ENCODE assay signal across 17 cellular contexts in the genomic region with DNA sequence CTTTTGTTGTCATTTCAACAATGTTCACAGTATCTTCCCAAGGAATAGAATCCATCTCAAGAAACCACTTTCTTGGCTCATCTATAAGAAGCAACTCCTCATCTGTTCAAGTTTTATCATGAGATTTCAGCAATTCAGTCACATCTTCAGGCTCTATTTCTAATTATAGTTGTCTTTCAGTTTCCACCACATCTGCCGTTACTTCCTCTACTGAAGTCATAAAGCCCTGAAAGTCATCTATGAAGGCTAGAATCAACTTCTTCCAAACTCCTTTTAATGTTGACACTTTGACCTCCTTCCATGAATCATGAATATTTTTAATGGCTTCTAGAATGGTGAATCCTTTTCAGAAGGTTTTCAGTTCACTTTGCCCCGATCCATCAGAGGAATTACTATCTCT.
DNase-seq lines count a peak whose midpoint lies in the region; ATAC-seq and TF ChIP-seq lines count a peak whose summit lies in the region.
"Had no signal": no experiment of that assay in that cellular context is flagged by ENCODE, and none has a peak within 500 bp of the region (broad histone marks: within the 10 kb centered on the region; RNA-seq: fewer than 3 reads in every experiment).

No MANE protein-coding gene starts in this region.

- CTCF ChIA-PET in OCI-LY7 (lab: Charles Lee; ENCODE audit: unreplicated experiment) = no interaction called here

- H3K9me3 ChIP-seq in OCI-LY7 (ENCODE audit: low read length) (no peaks in the 10 kb centered on the region), SJCRH30 (replicated peaks) (no peaks in the 10 kb centered on the region), BE2C (no peaks in the 10 kb centered on the region; the same call in 1 of the 2 replicates)
- H3K9me3 ChIP-seq: Caco-2, MG63, Peyer's patch had no signal

- H3K27me3 ChIP-seq in GM06990 (replicated peaks; ENCODE audit: control insufficient read depth, insufficient read depth, low read length) (no peaks in the 10 kb centered on the region), SJCRH30 (no peaks in the 10 kb centered on the region), BE2C (no peaks in the 10 kb centered on the region)
- H3K27me3 ChIP-seq: MG63, Peyer's patch, right atrium auricular region had no signal

- no peak overlapping the region for H2AFZ ChIP-seq in OCI-LY7 (ENCODE audit: low read length)
- H2AFZ ChIP-seq: GM23338 had no signal

- no peaks in the 10 kb centered on the region for H3K27me3 Mint-ChIP-seq in activated T-helper 1 cell treated with anti-CD3 and anti-CD28 coated beads, Interleukin-12 subunit alpha, Interleukin-12 subunit beta, Interleukin-2, Interleukin-4 antibody, amounts not matched to agents 30 ng/mL and 10 ng/mL and 1 ng/mL, durations not matched to agents 14 hours and 24 hours and 36 hours (ENCODE audit: insufficient read depth)

- POLR2A ChIA-PET in OCI-LY7 (lab: Charles Lee) = no interaction called here

- H3K4me2 ChIP-seq in OCI-LY7 (ENCODE audit: low read length) = no peak overlapping the region
- H3K4me2 ChIP-seq: GM23338 had no signal

- no peaks in the 10 kb centered on the region for H3K79me2 ChIP-seq in OCI-LY7 (ENCODE audit: insufficient read depth, low read depth, low read length)

- no peaks in the 10 kb centered on the region for H3K4me1 Mint-ChIP-seq in activated T-helper 1 cell treated with anti-CD3 and anti-CD28 coated beads, Interleukin-12 subunit alpha, Interleukin-12 subunit beta, Interleukin-2, Interleukin-4 antibody, amounts not matched to agents 30 ng/mL and 10 ng/mL and 1 ng/mL, durations not matched to agents 14 hours and 24 hours and 36 hours (ENCODE audit: low read depth)
- H3K4me1 Mint-ChIP-seq: GM23338, mesothelial cell of epicardium had no signal

- H3K4me1 ChIP-seq in OCI-LY7 (ENCODE audit: insufficient read depth, low read length, poor library complexity, severe bottlenecking) (no peaks in the 10 kb centered on the region), SJCRH30 (peaks cover 18% of the 10 kb centered on the region), BE2C (no peaks in the 10 kb centered on the region)
- H3K4me1 ChIP-seq: Caco-2, Peyer's patch had no signal

- BruUV-seq in OCI-LY7 (replicated peaks; lab: Mats Ljungman, UMichigan) = no TSS peak

- H3K27ac ChIP-seq in OCI-LY7 (ENCODE audit: low read depth, low read length, poor library complexity, severe bottlenecking) = no peak overlapping the region
- H3K27ac ChIP-seq in SJCRH30 = no peak overlapping the region
- H3K27ac ChIP-seq: right atrium auricular region had no signal

- DNase-seq in GM06990 (ENCODE audit: extremely low read depth, insufficient read length) = peak; percentile 36
- DNase-seq in OCI-LY7 (ENCODE audit: low spot score) = peak; percentile 1
- no peak for DNase-seq in SJCRH30
- no peak for DNase-seq in BE2C
- no peak for DNase-seq in activated T-helper 1 cell treated with anti-CD3 and anti-CD28 coated beads, Interleukin-12 subunit alpha, Interleukin-12 subunit beta, Interleukin-2, Interleukin-4 antibody, amounts not matched to agents 30 ng/mL and 10 ng/mL and 1 ng/mL, durations not matched to agents 14 hours and 24 hours and 36 hours (ENCODE audit: low spot score)
- DNase-seq: activated effector memory CD4-positive, alpha-beta T cell treated with anti-CD3 and anti-CD28 coated beads, Interleukin-2, amount 50 U/mL, for 16 hours; Caco-2; kidney; MG63; NCI-H526 treated with DMSO at 0.1 percent for 48 hours; Peyer's patch had no signal

- ATAC-seq in GM19351 (IDR thresholded peaks at IDR 0.05; ENCODE audit: unreplicated experiment) = peak; percentile 97
- peak; percentile 56 for ATAC-seq in HG03175 (IDR thresholded peaks at IDR 0.05; ENCODE audit: unreplicated experiment)
- no peak for ATAC-seq in GM21737 (IDR thresholded peaks at IDR 0.05; ENCODE audit: unreplicated experiment)
- ATAC-seq: GM23338 had no signal

- TF ChIP-seq CTCF in GM06990 (IDR thresholded peaks at IDR 0.05; ENCODE audit: insufficient read depth, low read length, poor library complexity, severe bottlenecking) = no peak
- no peak for TF ChIP-seq CTCF in OCI-LY7 (conservative IDR thresholded peaks at IDR 0.05; ENCODE audit: low read length)
- no peak for TF ChIP-seq CTCF in BE2C (IDR thresholded peaks at IDR 0.05; ENCODE audit: low read depth, low read length)

- no peak overlapping the region for H3K4me3 Mint-ChIP-seq in activated T-helper 1 cell treated with anti-CD3 and anti-CD28 coated beads, Interleukin-12 subunit alpha, Interleukin-12 subunit beta, Interleukin-2, Interleukin-4 antibody, amounts not matched to agents 30 ng/mL and 10 ng/mL and 1 ng/mL, durations not matched to agents 14 hours and 24 hours and 36 hours
- H3K4me3 Mint-ChIP-seq: GM23338, mesothelial cell of epicardium had no signal

- no peaks in the 10 kb centered on the region for H3K9me2 ChIP-seq in OCI-LY7 (ENCODE audit: insufficient read depth, low read length)

- intact Hi-C loops in OCI-LY7 (cut with micrococcal nuclease; ENCODE audit: unreplicated experiment) = no loop called here
- intact Hi-C loops in activated T-helper 1 cell treated with anti-CD3 and anti-CD28 coated beads, Interleukin-12 subunit alpha, Interleukin-12 subunit beta, Interleukin-2, Interleukin-4 antibody, amounts not matched to agents 30 ng/mL and 10 ng/mL and 1 ng/mL, durations not matched to agents 14 hours and 24 hours and 36 hours (cut with micrococcal nuclease) = no loop called here

- peaks cover 15% of the 10 kb centered on the region for H3K9me3 Mint-ChIP-seq in activated T-helper 1 cell treated with anti-CD3 and anti-CD28 coated beads, Interleukin-12 subunit alpha, Interleukin-12 subunit beta, Interleukin-2, Interleukin-4 antibody, amounts not matched to agents 30 ng/mL and 10 ng/mL and 1 ng/mL, durations not matched to agents 14 hours and 24 hours and 36 hours

- H3K4me3 ChIP-seq in GM06990 (replicated peaks; ENCODE audit: low read depth, low read length) = no peak overlapping the region
- H3K4me3 ChIP-seq in OCI-LY7 (ENCODE audit: low read depth, low read length, poor library complexity, severe bottlenecking) = no peak overlapping the region
- no peak overlapping the region for H3K4me3 ChIP-seq in SJCRH30
- no peak overlapping the region for H3K4me3 ChIP-seq in BE2C (ENCODE audit: low read depth, low read length)
- H3K4me3 ChIP-seq: GM23338, MG63, Peyer's patch, right atrium auricular region had no signal

- no peaks in the 10 kb centered on the region for H4K20me1 ChIP-seq in OCI-LY7 (ENCODE audit: insufficient read depth, low read length)

- no peak overlapping the region for H3K27ac Mint-ChIP-seq in activated T-helper 1 cell treated with anti-CD3 and anti-CD28 coated beads, Interleukin-12 subunit alpha, Interleukin-12 subunit beta, Interleukin-2, Interleukin-4 antibody, amounts not matched to agents 30 ng/mL and 10 ng/mL and 1 ng/mL, durations not matched to agents 14 hours and 24 hours and 36 hours
- H3K27ac Mint-ChIP-seq: GM23338, mesothelial cell of epicardium had no signal

- no peaks in the 10 kb centered on the region for H3K36me3 Mint-ChIP-seq in activated T-helper 1 cell treated with anti-CD3 and anti-CD28 coated beads, Interleukin-12 subunit alpha, Interleukin-12 subunit beta, Interleukin-2, Interleukin-4 antibody, amounts not matched to agents 30 ng/mL and 10 ng/mL and 1 ng/mL, durations not matched to agents 14 hours and 24 hours and 36 hours (ENCODE audit: low read depth)
- H3K36me3 Mint-ChIP-seq: mesothelial cell of epicardium had no signal

- no peaks in the 10 kb centered on the region for H3K36me3 ChIP-seq in GM06990 (ENCODE audit: control insufficient read depth, insufficient read depth, low read length)
- H3K36me3 ChIP-seq in OCI-LY7 (ENCODE audit: insufficient read depth, low read length) = no peaks in the 10 kb centered on the region
- no peaks in the 10 kb centered on the region; the same call in 1 of the 2 replicates for H3K36me3 ChIP-seq in SJCRH30
- H3K36me3 ChIP-seq in BE2C = no peaks in the 10 kb centered on the region
- H3K36me3 ChIP-seq: MG63, Peyer's patch had no signal

Comparison
In these comparisons a context has a peak if more than half of its experiments do, and no peak if none do; other contexts are left out.
1. DNase-seq: peak in GM06990 (single experiment) and OCI-LY7 (single experiment); none in SJCRH30 (0 of 2), BE2C (single experiment) and activated T-helper 1 cell treated with anti-CD3 and anti-CD28 coated beads, Interleukin-12 subunit alpha, Interleukin-12 subunit beta, Interleukin-2, Interleukin-4 antibody, amounts not matched to agents 30 ng/mL and 10 ng/mL and 1 ng/mL, durations not matched to agents 14 hours and 24 hours and 36 hours (single experiment).